In the genomic region with DNA sequence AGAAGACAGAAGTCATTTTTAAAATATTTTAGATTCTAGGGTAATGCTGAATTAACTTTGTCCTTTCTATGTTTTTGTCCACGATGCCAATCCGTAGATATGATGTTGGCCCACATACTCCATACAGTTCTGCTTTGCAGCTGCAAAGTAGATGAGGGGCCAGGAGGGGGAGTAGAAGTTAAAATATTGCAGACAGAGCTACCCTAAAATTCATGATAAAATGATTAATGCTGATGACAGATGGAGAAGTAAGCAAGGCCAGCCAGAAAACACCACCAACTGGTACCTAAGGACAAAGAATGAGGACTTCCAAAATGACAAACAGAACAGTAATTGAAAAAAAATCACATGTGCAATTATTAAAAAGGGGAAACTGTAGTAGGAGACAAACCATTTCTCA, we compare ENCODE assay signal across 2 cellular contexts.
TF ChIP-seq lines count a peak whose summit lies in the region.

No MANE protein-coding gene starts in this region.

TF ChIP-seq in GM12878, 131 proteins besides CTCF, POLR2A, EP300 and RAD21 (continued from another document and continues in another):
- TF ChIP-seq PKNOX1 (IDR thresholded peaks at IDR 0.05) (no peak), SKIL (IDR thresholded peaks at IDR 0.05; ENCODE audit: low read depth, poor library complexity, severe bottlenecking) (no peak), MEF2B (IDR thresholded peaks at IDR 0.05; ENCODE audit: partially characterized antibody, poor library complexity, severe bottlenecking) (no peak), ESRRA (IDR thresholded peaks at IDR 0.05; ENCODE audit: low read length) (no peak), FOXM1 (IDR thresholded peaks at IDR 0.05; ENCODE audit: low read depth, low read length) (no peak), YBX1 (IDR thresholded peaks at IDR 0.05) (no peak), CREB1 (IDR thresholded peaks at IDR 0.05; ENCODE audit: low read depth) (no peak), NR2C1 (IDR thresholded peaks at IDR 0.05) (no peak), HDAC6 (IDR thresholded peaks at IDR 0.05; ENCODE audit: unreplicated experiment) (no peak), SIN3A (IDR thresholded peaks at IDR 0.05; ENCODE audit: low read depth, low read length) (no peak), IKZF2 (IDR thresholded peaks at IDR 0.05) (no peak), MYC (IDR thresholded peaks at IDR 0.05; ENCODE audit: insufficient read depth, insufficient read length, insufficient replicate concordance, low read length, severe bottlenecking) (no peak), ATF7 (IDR thresholded peaks at IDR 0.05; ENCODE audit: low read depth) (no peak), MXI1 (IDR thresholded peaks at IDR 0.05; ENCODE audit: low read depth, low read length) (no peak)
- TF ChIP-seq, protein P1, sequence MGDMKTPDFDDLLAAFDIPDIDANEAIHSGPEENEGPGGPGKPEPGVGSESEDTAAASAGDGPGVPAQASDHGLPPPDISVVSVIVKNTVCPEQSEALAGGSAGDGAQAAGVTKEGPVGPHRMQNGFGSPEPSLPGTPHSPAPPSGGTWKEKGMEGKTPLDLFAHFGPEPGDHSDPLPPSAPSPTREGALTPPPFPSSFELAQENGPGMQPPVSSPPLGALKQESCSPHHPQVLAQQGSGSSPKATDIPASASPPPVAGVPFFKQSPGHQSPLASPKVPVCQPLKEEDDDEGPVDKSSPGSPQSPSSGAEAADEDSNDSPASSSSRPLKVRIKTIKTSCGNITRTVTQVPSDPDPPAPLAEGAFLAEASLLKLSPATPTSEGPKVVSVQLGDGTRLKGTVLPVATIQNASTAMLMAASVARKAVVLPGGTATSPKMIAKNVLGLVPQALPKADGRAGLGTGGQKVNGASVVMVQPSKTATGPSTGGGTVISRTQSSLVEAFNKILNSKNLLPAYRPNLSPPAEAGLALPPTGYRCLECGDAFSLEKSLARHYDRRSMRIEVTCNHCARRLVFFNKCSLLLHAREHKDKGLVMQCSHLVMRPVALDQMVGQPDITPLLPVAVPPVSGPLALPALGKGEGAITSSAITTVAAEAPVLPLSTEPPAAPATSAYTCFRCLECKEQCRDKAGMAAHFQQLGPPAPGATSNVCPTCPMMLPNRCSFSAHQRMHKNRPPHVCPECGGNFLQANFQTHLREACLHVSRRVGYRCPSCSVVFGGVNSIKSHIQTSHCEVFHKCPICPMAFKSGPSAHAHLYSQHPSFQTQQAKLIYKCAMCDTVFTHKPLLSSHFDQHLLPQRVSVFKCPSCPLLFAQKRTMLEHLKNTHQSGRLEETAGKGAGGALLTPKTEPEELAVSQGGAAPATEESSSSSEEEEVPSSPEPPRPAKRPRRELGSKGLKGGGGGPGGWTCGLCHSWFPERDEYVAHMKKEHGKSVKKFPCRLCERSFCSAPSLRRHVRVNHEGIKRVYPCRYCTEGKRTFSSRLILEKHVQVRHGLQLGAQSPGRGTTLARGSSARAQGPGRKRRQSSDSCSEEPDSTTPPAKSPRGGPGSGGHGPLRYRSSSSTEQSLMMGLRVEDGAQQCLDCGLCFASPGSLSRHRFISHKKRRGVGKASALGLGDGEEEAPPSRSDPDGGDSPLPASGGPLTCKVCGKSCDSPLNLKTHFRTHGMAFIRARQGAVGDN (IDR thresholded peaks at IDR 0.05) = no peak
- TF ChIP-seq, protein P2, sequence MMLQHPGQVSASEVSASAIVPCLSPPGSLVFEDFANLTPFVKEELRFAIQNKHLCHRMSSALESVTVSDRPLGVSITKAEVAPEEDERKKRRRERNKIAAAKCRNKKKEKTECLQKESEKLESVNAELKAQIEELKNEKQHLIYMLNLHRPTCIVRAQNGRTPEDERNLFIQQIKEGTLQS (IDR thresholded peaks at IDR 0.05; ENCODE audit: borderline replicate concordance, extremely low read depth, low read depth, low read length) = no peak
- TF ChIP-seq, protein P3, sequence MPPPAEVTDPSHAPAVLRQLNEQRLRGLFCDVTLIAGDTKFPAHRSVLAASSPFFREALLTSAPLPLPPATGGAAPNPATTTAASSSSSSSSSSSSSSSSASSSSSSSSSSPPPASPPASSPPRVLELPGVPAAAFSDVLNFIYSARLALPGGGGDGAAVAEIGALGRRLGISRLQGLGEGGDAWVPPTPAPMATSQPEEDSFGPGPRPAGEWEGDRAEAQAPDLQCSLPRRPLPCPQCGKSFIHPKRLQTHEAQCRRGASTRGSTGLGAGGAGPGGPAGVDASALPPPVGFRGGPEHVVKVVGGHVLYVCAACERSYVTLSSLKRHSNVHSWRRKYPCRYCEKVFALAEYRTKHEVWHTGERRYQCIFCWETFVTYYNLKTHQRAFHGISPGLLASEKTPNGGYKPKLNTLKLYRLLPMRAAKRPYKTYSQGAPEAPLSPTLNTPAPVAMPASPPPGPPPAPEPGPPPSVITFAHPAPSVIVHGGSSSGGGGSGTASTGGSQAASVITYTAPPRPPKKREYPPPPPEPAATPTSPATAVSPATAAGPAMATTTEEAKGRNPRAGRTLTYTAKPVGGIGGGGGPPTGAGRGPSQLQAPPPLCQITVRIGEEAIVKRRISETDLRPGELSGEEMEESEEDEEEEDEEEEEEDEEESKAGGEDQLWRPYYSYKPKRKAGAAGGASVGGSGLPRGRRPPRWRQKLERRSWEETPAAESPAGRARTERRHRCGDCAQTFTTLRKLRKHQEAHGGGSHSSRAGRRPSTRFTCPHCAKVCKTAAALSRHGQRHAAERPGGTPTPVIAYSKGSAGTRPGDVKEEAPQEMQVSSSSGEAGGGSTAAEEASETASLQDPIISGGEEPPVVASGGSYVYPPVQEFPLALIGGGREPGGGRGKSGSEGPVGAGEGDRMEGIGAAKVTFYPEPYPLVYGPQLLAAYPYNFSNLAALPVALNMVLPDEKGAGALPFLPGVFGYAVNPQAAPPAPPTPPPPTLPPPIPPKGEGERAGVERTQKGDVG (CRISPR knock-in tag; IDR thresholded peaks at IDR 0.05) = no peak

TF ChIP-seq in neural cell, 6 proteins besides CTCF, POLR2A, EP300 and RAD21 (continued from another document):
- TF ChIP-seq, protein P4, sequence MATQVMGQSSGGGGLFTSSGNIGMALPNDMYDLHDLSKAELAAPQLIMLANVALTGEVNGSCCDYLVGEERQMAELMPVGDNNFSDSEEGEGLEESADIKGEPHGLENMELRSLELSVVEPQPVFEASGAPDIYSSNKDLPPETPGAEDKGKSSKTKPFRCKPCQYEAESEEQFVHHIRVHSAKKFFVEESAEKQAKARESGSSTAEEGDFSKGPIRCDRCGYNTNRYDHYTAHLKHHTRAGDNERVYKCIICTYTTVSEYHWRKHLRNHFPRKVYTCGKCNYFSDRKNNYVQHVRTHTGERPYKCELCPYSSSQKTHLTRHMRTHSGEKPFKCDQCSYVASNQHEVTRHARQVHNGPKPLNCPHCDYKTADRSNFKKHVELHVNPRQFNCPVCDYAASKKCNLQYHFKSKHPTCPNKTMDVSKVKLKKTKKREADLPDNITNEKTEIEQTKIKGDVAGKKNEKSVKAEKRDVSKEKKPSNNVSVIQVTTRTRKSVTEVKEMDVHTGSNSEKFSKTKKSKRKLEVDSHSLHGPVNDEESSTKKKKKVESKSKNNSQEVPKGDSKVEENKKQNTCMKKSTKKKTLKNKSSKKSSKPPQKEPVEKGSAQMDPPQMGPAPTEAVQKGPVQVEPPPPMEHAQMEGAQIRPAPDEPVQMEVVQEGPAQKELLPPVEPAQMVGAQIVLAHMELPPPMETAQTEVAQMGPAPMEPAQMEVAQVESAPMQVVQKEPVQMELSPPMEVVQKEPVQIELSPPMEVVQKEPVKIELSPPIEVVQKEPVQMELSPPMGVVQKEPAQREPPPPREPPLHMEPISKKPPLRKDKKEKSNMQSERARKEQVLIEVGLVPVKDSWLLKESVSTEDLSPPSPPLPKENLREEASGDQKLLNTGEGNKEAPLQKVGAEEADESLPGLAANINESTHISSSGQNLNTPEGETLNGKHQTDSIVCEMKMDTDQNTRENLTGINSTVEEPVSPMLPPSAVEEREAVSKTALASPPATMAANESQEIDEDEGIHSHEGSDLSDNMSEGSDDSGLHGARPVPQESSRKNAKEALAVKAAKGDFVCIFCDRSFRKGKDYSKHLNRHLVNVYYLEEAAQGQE (IDR thresholded peaks at IDR 0.05; ENCODE audit: borderline replicate concordance) = no peak
- TF ChIP-seq SMC3 (conservative IDR thresholded peaks at IDR 0.05; ENCODE audit: poor library complexity) = no peak
